Comparison of ENCODE assay signal across 9 cellular contexts in genomic region chr7:1667566-1668485, GRCh38. TPM values are rescaled to one million over a fixed set of nuclear protein-coding genes. Genes with fewer than 3 reads are reported as not detected.
A peak's percentile ranks its signal among the peaks of the same experiment; 100 is the strongest.
DNase-seq lines count a peak whose midpoint lies in the region; ATAC-seq and TF ChIP-seq lines count a peak whose summit lies in the region.
"Had no signal": no experiment of that assay in that cellular context is flagged by ENCODE, and none has a peak within 500 bp of the region (broad histone marks: within the 10 kb centered on the region; RNA-seq: fewer than 3 reads in every experiment).

No MANE protein-coding gene starts in this region.

- ATAC-seq in IMR-90 (ENCODE audit: low read depth), result no peak
- ATAC-seq in GM19035 (IDR thresholded peaks at IDR 0.05; ENCODE audit: unreplicated experiment), result no peak
- no peak for ATAC-seq in HG03571 (IDR thresholded peaks at IDR 0.05; ENCODE audit: unreplicated experiment)

- H3K9ac ChIP-seq in IMR-90 (ENCODE audit: low read depth, low read length) (no peak overlapping the region), neural progenitor cell (no peak overlapping the region)

- no peak for TF ChIP-seq RAD21 in IMR-90 (IDR thresholded peaks at IDR 0.05; ENCODE audit: low read length)

- H3K14ac ChIP-seq in IMR-90 (replicated peaks; ENCODE audit: low read depth, low read length), result no peak overlapping the region

- no peak for DNase-seq in AG10803 (ENCODE audit: low read depth)
- DNase-seq in IMR-90, result no peak
- DNase-seq in fibroblast of mammary gland (ENCODE audit: low read depth), result no peak
- DNase-seq in neural progenitor cell (ENCODE audit: low spot score), result peak; percentile 78
- DNase-seq in NCI-H2196 (lab: John Stamatoyannopoulos, UW; ENCODE audit: unreplicated experiment), result no peak
- no peak for DNase-seq in HUDEP-2 (lab: John Stamatoyannopoulos, UW; ENCODE audit: unreplicated experiment in 76 of 76)

- TF ChIP-seq CTCF in AG10803 (conservative IDR thresholded peaks at IDR 0.05; ENCODE audit: low read length), result no peak
- TF ChIP-seq CTCF in IMR-90 (conservative IDR thresholded peaks at IDR 0.05; ENCODE audit: low read depth, low read length), result no peak
- no peak for TF ChIP-seq CTCF in fibroblast of mammary gland (conservative IDR thresholded peaks at IDR 0.05; ENCODE audit: control insufficient read depth, insufficient read depth, low read depth, low read length)
- no peak for TF ChIP-seq CTCF in neural progenitor cell (IDR thresholded peaks at IDR 0.05)

- no peak overlapping the region for H3K56ac ChIP-seq in IMR-90 (ENCODE audit: extremely low read depth, insufficient read depth, low read length)

- H4K20me1 ChIP-seq in IMR-90 (ENCODE audit: insufficient read depth, low read length), result no peaks in the 10 kb centered on the region; the same call in 1 of the 2 replicates
- peaks cover 44% of the 10 kb centered on the region for H4K20me1 ChIP-seq in neural progenitor cell (ENCODE audit: low read depth)

- peaks cover 18% of the 10 kb centered on the region for H3K4me1 Mint-ChIP-seq in neural progenitor cell

- no peak overlapping the region for H2BK120ac ChIP-seq in IMR-90 (ENCODE audit: low read depth, low read length)

- in situ Hi-C loops in IMR-90 (cut with MboI; ENCODE audit: low sequenced_read_pairs), result no loop called here

- no peak overlapping the region for H2BK5ac ChIP-seq in IMR-90 (ENCODE audit: low read depth, low read length, poor library complexity, severe bottlenecking)

- H3K4ac ChIP-seq in IMR-90 (ENCODE audit: low read depth, low read length), result no peak overlapping the region

- H4K8ac ChIP-seq in IMR-90 (ENCODE audit: low read depth in 2 of 2, low read length in 2 of 2), result no peak overlapping the region

- dilution Hi-C loops in IMR-90 (cut with HindIII; ENCODE audit: low sequenced_read_pairs, unreplicated experiment), result no loop called here

- intact Hi-C loops in IMR-90 (cut with micrococcal nuclease), result loop anchor here (5.0 kb wide), 1 partner anchor 144 kb away; no protein-coding TSS in a partner anchor

- no peaks in the 10 kb centered on the region for H3K79me1 ChIP-seq in IMR-90 (ENCODE audit: low read depth in 1 of 2, low read length in 2 of 2)

- H2AK9ac ChIP-seq in IMR-90 (replicated peaks; ENCODE audit: low read depth, low read length, poor library complexity), result peak overlapping the region; percentile 50

- no peaks in the 10 kb centered on the region for H3K36me3 ChIP-seq in IMR-90 (ENCODE audit: control insufficient read depth, insufficient read depth, low read length)
- no peaks in the 10 kb centered on the region for H3K36me3 ChIP-seq in neural progenitor cell

- H2BK20ac ChIP-seq in IMR-90 (ENCODE audit: low read depth, low read length), result no peak overlapping the region

- H4K5ac ChIP-seq in IMR-90 (ENCODE audit: low read depth, low read length), result no peak overlapping the region

- CTCF ChIA-PET in IMR-90 (lab: Yijun Ruan, JAX), result interaction anchor here (0.6 kb wide), 1 partner anchor 315 kb away, joined by 3 read pairs; no protein-coding TSS in a partner anchor

- no peaks in the 10 kb centered on the region for H3K36me3 Mint-ChIP-seq in neural progenitor cell

- H2BK15ac ChIP-seq in IMR-90 (ENCODE audit: low read depth, low read length), result no peak overlapping the region

- H3K18ac ChIP-seq in IMR-90 (ENCODE audit: low read depth, low read length), result no peak overlapping the region

- H3K27ac ChIP-seq in IMR-90 (ENCODE audit: insufficient read depth, low read length), result no peak overlapping the region
- H3K27ac ChIP-seq in neural progenitor cell, result no peak overlapping the region

- H2AK5ac ChIP-seq in IMR-90 (ENCODE audit: low read depth, low read length), result no peak overlapping the region

- H3K9me3 ChIP-seq in IMR-90 (ENCODE audit: control insufficient read depth, insufficient read depth, low read length) (no peaks in the 10 kb centered on the region), neural progenitor cell (ENCODE audit: low read depth) (no peaks in the 10 kb centered on the region)

- WGBS in IMR-90 (ENCODE audit: extremely low coverage in 2 of 2, insufficient read length in 1 of 2), 2 experiments, result 60% methylated on average over 20 of the region's 78 CpGs; no CpG with 5 or more reads in 1 of the 2 experiments

- no peak overlapping the region for H3K27ac Mint-ChIP-seq in neural progenitor cell

- H3K4me3 ChIP-seq in AG10803 (ENCODE audit: low read length) (peak overlapping the region; percentile 53), IMR-90 (ENCODE audit: insufficient read depth, low read depth, low read length) (peak overlapping the region; percentile 17), fibroblast of mammary gland (ENCODE audit: control insufficient read depth, low read depth, low read length) (peak overlapping the region; percentile 15), neural progenitor cell (peak overlapping the region; percentile 69)

- TF ChIP-seq POLR2A in IMR-90 (IDR thresholded peaks at IDR 0.05; ENCODE audit: low read depth, low read length), result no peak

- peaks cover 15% of the 10 kb centered on the region for H3K27me3 Mint-ChIP-seq in neural progenitor cell (ENCODE audit: insufficient read depth, low read depth)

- POLR2A ChIA-PET in IMR-90 (lab: Charles Lee; ENCODE audit: unreplicated experiment), result no interaction called here

- BruUV-seq in IMR-90 (replicated peaks; lab: Mats Ljungman, UMichigan), result no TSS peak

- H3K9me3 Mint-ChIP-seq in neural progenitor cell, result no peaks in the 10 kb centered on the region

- H4K91ac ChIP-seq in IMR-90 (ENCODE audit: insufficient read depth, low read depth, low read length), result no peak overlapping the region

- H3K27me3 ChIP-seq in IMR-90 (ENCODE audit: control insufficient read depth, insufficient read depth, low read length), result peaks cover 70% of the 10 kb centered on the region
- peaks cover 98% of the 10 kb centered on the region for H3K27me3 ChIP-seq in neural progenitor cell

- no peaks in the 10 kb centered on the region for H3K9me1 ChIP-seq in IMR-90 (ENCODE audit: insufficient read depth, low read length)

- peak overlapping the region; percentile 89 for H3K4me3 Mint-ChIP-seq in neural progenitor cell

- peak overlapping the region; percentile 85 for H3K4me2 ChIP-seq in IMR-90 (ENCODE audit: low read depth, low read length)
- peak overlapping the region; percentile 80 for H3K4me2 ChIP-seq in neural progenitor cell

- H3K4me1 ChIP-seq in IMR-90 (ENCODE audit: control insufficient read depth, insufficient read depth, low read length) (peaks cover 2% of the 10 kb centered on the region; the same call in 1 of the 2 replicates), neural progenitor cell (peaks cover 45% of the 10 kb centered on the region)

- H3K23ac ChIP-seq in IMR-90 (ENCODE audit: low read depth, low read length), result no peak overlapping the region

- peak overlapping the region; percentile 84 for H2AFZ ChIP-seq in IMR-90 (replicated peaks; ENCODE audit: low read length, poor library complexity)
- peak overlapping the region; percentile 79 for H2AFZ ChIP-seq in neural progenitor cell (replicated peaks)

- peaks cover 38% of the 10 kb centered on the region for H3F3A ChIP-seq in neural progenitor cell (ENCODE audit: low read depth)

- no peaks in the 10 kb centered on the region for H3K79me2 ChIP-seq in neural progenitor cell (ENCODE audit: low read depth)

TF ChIP-seq in IMR-90, 13 proteins besides CTCF, POLR2A, EP300 and RAD21:
- no peak for TF ChIP-seq CEBPB (IDR thresholded peaks at IDR 0.05; ENCODE audit: low read depth, low read length)
- no peak for TF ChIP-seq MAZ (IDR thresholded peaks at IDR 0.05; ENCODE audit: borderline replicate concordance, low read depth, low read length)

RNA-seq across cellular contexts. Expression of gene ELFN1, which starts 2.3 kb away (rescaled TPM):
- total RNA-seq in IMR-90 (2012; rRNA removed) (1.6 and 2.2 TPM in 2 replicates), neural progenitor cell (ENCODE audit: low replicate concordance) (2.2 and 13.6 TPM in 2 replicates)
- polyA plus RNA-seq in IMR-90 (2012; rRNA removed), result 5.2 and 7.8 TPM in 2 replicates
- 3.9 and 10.2 TPM in 2 replicates for polyA plus RNA-seq in IMR-90 (2012; cell fraction: cytosol; rRNA removed)
- polyA plus RNA-seq in IMR-90 (2012; cell fraction: nucleus; rRNA removed; ENCODE audit: low replicate concordance), result 3.8 and 9.6 TPM in 2 replicates
- total RNA-seq: M059J had no signal

Comparison
In these comparisons a context has a peak if more than half of its experiments do, and no peak if none do; other contexts are left out.
1. H3K4me3 ChIP-seq: peak in every context shown above with its lines; median percentile 69 in neural progenitor cell; 53 in AG10803; 17 in IMR-90; 15 in fibroblast of mammary gland.